In the genomic region with DNA sequence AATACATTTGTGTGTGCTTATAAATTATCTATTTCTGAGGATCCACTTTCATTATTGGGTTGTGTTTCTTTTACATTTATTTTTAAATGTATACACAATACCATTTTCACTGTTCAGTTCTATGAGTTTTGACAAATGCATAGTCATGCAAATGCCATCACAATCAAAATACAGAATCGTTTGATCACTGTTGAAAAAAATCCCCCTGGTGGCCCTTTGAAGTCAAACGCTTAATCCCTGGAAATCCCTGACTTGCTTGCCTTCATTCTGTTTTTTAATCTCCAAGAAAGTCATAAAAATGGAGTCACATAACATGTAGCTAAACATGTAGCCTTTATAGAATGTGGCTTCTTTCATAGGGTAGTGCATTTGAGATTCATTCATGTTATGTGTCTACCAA, we compare ENCODE assay signal across 17 cellular contexts.
A peak's percentile ranks its signal among the peaks of the same experiment; 100 is the strongest.
DNase-seq lines count a peak whose midpoint lies in the region; ATAC-seq and TF ChIP-seq lines count a peak whose summit lies in the region.
"Had no signal": no experiment of that assay in that cellular context is flagged by ENCODE, and none has a peak within 500 bp of the region (broad histone marks: within the 10 kb centered on the region; RNA-seq: fewer than 3 reads in every experiment).

No MANE protein-coding gene starts in this region.

- POLR2A ChIA-PET in Caco-2 (lab: Charles Lee), result no interaction called here

- DNase-seq in GM23338 (ENCODE audit: low spot score) (peak; percentile 34), SW480 (ENCODE audit: low spot score) (peak; percentile 11), Caco-2 (no peak), Right ventricle myocardium inferior (ENCODE audit: missing footprints) (no peak), H4 (ENCODE audit: low spot score) (no peak)
- DNase-seq: activated CD8-positive, alpha-beta T cell treated with anti-CD3 and anti-CD28 coated beads for 36 hours; adrenal gland; cerebellar nuclear complex; islet precursor cell; mesenchymal stem cell; NCI-H2107; occipital lobe had no signal

- H3K4me3 Mint-ChIP-seq in GM23338 (no peak overlapping the region), nephron (peak overlapping the region; percentile 44 to 81 (median 79)), Caco-2 (ENCODE audit: unreplicated experiment) (no peak overlapping the region)
- H3K4me3 Mint-ChIP-seq: activated CD8-positive, alpha-beta T cell treated with anti-CD3 and anti-CD28 coated beads for 36 hours had no signal

- no peak overlapping the region for H3K27ac Mint-ChIP-seq in GM23338
- peak overlapping the region; percentile 34 to 60 (median 54) for H3K27ac Mint-ChIP-seq in nephron
- H3K27ac Mint-ChIP-seq in Caco-2 (ENCODE audit: unreplicated experiment), result no peak overlapping the region
- H3K27ac Mint-ChIP-seq: activated CD8-positive, alpha-beta T cell treated with anti-CD3 and anti-CD28 coated beads for 36 hours had no signal

- TF ChIP-seq CTCF in GM23338 (conservative IDR thresholded peaks at IDR 0.05; ENCODE audit: low read depth in 2 of 2) (peak; percentile 8 to 53; a peak in 2 of 4 replicates), Loucy (conservative IDR thresholded peaks at IDR 0.05; ENCODE audit: low read length) (peak; percentile 50), nephron (IDR thresholded peaks at IDR 0.05; ENCODE audit: unreplicated experiment in 3 of 3) (peak in 2 of 3 experiments; percentile 30 to 37), Caco-2 (IDR thresholded peaks at IDR 0.05; ENCODE audit: insufficient read depth in 1 of 2, low read depth in 1 of 2, low read length in 1 of 2, severe bottlenecking in 1 of 2, unreplicated experiment in 1 of 2) (no peak)

- H3K79me2 ChIP-seq in GM23338 (replicated peaks; ENCODE audit: insufficient read depth) (peaks cover 16% of the 10 kb centered on the region), Loucy (ENCODE audit: insufficient read depth, low read length) (no peaks in the 10 kb centered on the region)

- H3K9me2 ChIP-seq in GM23338 (ENCODE audit: insufficient read depth), result no peaks in the 10 kb centered on the region
- H3K9me2 ChIP-seq in Loucy (replicated peaks; ENCODE audit: low read depth, low read length), result no peaks in the 10 kb centered on the region

- H3K27me3 Mint-ChIP-seq in GM23338 (ENCODE audit: insufficient read depth, low read depth, poor library complexity) (peaks cover 1% of the 10 kb centered on the region), nephron (ENCODE audit: low read depth) (no peaks in the 10 kb centered on the region), Caco-2 (ENCODE audit: insufficient read depth, unreplicated experiment) (peaks cover 3% of the 10 kb centered on the region)

- intact Hi-C loops in Caco-2 (cut with micrococcal nuclease; ENCODE audit: unreplicated experiment), result no loop called here
- intact Hi-C loops in Right ventricle myocardium inferior (cut with DNase I), result no loop called here

- H3K4me1 ChIP-seq in GM23338 (ENCODE audit: insufficient read depth), result peaks cover 22% of the 10 kb centered on the region; the same call in 1 of the 2 replicates
- H3K4me1 ChIP-seq in Loucy (ENCODE audit: insufficient read depth, low read length, poor library complexity, severe bottlenecking), result no peaks in the 10 kb centered on the region
- H3K4me1 ChIP-seq in Caco-2, result no peaks in the 10 kb centered on the region
- H3K4me1 ChIP-seq: adrenal gland, BLaER1 had no signal

- BruUV-seq in Caco-2 (replicated peaks; lab: Mats Ljungman, UMichigan), result no TSS peak

- H3K36me3 ChIP-seq in GM23338 (ENCODE audit: insufficient read depth), result no peaks in the 10 kb centered on the region
- H3K36me3 ChIP-seq in Loucy (ENCODE audit: insufficient read depth, low read length), result no peaks in the 10 kb centered on the region
- no peaks in the 10 kb centered on the region for H3K36me3 ChIP-seq in Caco-2 (ENCODE audit: control insufficient read depth, insufficient read depth, low read length)
- H3K36me3 ChIP-seq: adrenal gland, BLaER1 had no signal

- H3K27me3 ChIP-seq in GM23338 (ENCODE audit: insufficient read depth) (no peaks in the 10 kb centered on the region), Loucy (ENCODE audit: insufficient read depth, low read length, poor library complexity, severe bottlenecking) (no peaks in the 10 kb centered on the region), Caco-2 (replicated peaks; ENCODE audit: control insufficient read depth, insufficient read depth, low read length) (no peaks in the 10 kb centered on the region)
- H3K27me3 ChIP-seq: adrenal gland, BLaER1 had no signal

- ATAC-seq in GM23338 (no peak), Right ventricle myocardium inferior (no peak)
- ATAC-seq: activated CD8-positive, alpha-beta T cell treated with anti-CD3 and anti-CD28 coated beads for 36 hours; sciatic nerve; SK-N-SH treated with all-trans-retinoic acid at 6 μM for 48 hours had no signal

- no peaks in the 10 kb centered on the region for H3K9me3 ChIP-seq in Loucy (ENCODE audit: insufficient read depth, low read depth, low read length)
- H3K9me3 ChIP-seq in Caco-2, result no peaks in the 10 kb centered on the region
- H3K9me3 ChIP-seq: adrenal gland, BLaER1 had no signal

- no peaks in the 10 kb centered on the region for H3F3A ChIP-seq in GM23338 (replicated peaks; ENCODE audit: low read depth)
- H3F3A ChIP-seq in Loucy (ENCODE audit: low read depth), result no peaks in the 10 kb centered on the region

- H2AFZ ChIP-seq in GM23338 (no peak overlapping the region), Loucy (ENCODE audit: low read length) (no peak overlapping the region)

- H3K4me1 Mint-ChIP-seq in GM23338, result peaks cover 10% of the 10 kb centered on the region; the same call in 2 of the 3 replicates
- H3K4me1 Mint-ChIP-seq in nephron, result peaks cover 6% of the 10 kb centered on the region
- no peaks in the 10 kb centered on the region for H3K4me1 Mint-ChIP-seq in Caco-2 (ENCODE audit: low read depth, unreplicated experiment)

- H3K9ac ChIP-seq in Loucy (ENCODE audit: low read depth, low read length, poor library complexity, severe bottlenecking), result no peak overlapping the region
- H3K9ac ChIP-seq: BLaER1 had no signal

- CTCF ChIA-PET in Caco-2 (lab: Charles Lee), result interaction anchor here (0.7 kb wide), 1 partner anchor 243 kb away, joined by 3 read pairs; no protein-coding TSS in a partner anchor

- H3K9me3 Mint-ChIP-seq in GM23338 (peaks cover 15% of the 10 kb centered on the region), nephron (peaks cover 11% of the 10 kb centered on the region), Caco-2 (ENCODE audit: unreplicated experiment) (no peaks in the 10 kb centered on the region)

- no peak overlapping the region for H3K4me3 ChIP-seq in GM23338
- H3K4me3 ChIP-seq in Loucy (ENCODE audit: low read length, poor library complexity, severe bottlenecking), result no peak overlapping the region
- no peak overlapping the region for H3K4me3 ChIP-seq in Caco-2 (ENCODE audit: low read depth, low read length)
- H3K4me3 ChIP-seq: adrenal gland, BLaER1 had no signal

- H3K4me2 ChIP-seq in GM23338 (no peak overlapping the region), Loucy (ENCODE audit: low read depth, low read length, poor library complexity, severe bottlenecking) (no peak overlapping the region)
- H3K4me2 ChIP-seq: BLaER1 had no signal

- no peaks in the 10 kb centered on the region for H4K20me1 ChIP-seq in GM23338 (replicated peaks; ENCODE audit: insufficient read depth)
- H4K20me1 ChIP-seq in Loucy (ENCODE audit: insufficient read depth, low read length, poor library complexity, severe bottlenecking), result no peaks in the 10 kb centered on the region
- H4K20me1 ChIP-seq: BLaER1 had no signal

- H3K36me3 Mint-ChIP-seq in GM23338 (ENCODE audit: low read depth) (peaks cover 7% of the 10 kb centered on the region; the same call in 2 of the 3 replicates), nephron (ENCODE audit: low read depth) (no peaks in the 10 kb centered on the region), Caco-2 (ENCODE audit: insufficient read depth, unreplicated experiment) (no peaks in the 10 kb centered on the region)

- no peak overlapping the region for H3K27ac ChIP-seq in GM23338 (ENCODE audit: low read depth)
- H3K27ac ChIP-seq: adrenal gland, BLaER1 had no signal

TF ChIP-seq in GM23338, 12 proteins besides CTCF, POLR2A, EP300 and RAD21 (continues in another document):
- no peak for TF ChIP-seq REST (IDR thresholded peaks at IDR 0.05; ENCODE audit: unreplicated experiment)
- no peak for TF ChIP-seq EZH2 (IDR thresholded peaks at IDR 0.05; ENCODE audit: low read depth, unreplicated experiment)

Comparison
In these comparisons a context has a peak if more than half of its experiments do, and no peak if none do; other contexts are left out.
1. DNase-seq: peak in GM23338 (single experiment) and SW480 (single experiment); none in Caco-2 (0 of 2), Right ventricle myocardium inferior (single experiment) and H4 (single experiment).
2. H3K27ac Mint-ChIP-seq: peak in nephron (3 of 3); none in GM23338 (single experiment) and Caco-2 (single experiment).
3. H3K4me3 Mint-ChIP-seq: peak in nephron (3 of 3); none in GM23338 (single experiment) and Caco-2 (single experiment).
4. CTCF ChIP-seq: peak in GM23338 (2 of 2), Loucy (single experiment) and nephron (2 of 3); none in Caco-2 (0 of 2).